In the genomic region with DNA sequence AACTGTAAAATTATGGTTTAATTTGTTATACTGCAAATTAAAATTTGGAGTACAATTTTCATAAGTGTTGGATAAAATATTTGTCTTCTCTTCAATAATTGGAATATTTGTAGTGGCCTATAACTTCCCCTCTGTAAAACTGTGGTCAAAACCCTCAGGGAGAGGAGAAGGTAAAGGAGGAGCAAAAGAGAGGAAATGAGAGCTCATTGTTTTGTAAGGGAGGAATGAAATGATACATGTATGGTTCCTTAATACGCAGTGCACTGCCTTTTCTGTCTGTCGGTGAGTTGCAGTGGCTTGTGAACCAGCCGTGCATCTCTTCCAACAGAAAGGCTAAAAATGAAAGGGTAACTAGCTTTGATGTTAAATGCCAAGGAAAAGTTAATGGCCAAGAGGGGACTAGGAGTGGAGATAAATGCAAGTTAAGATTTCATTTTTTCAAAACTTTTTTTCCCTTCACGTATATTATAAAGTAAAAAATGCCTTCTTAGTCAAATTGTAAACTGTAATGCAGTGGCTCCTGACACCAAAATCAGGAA, we compare ENCODE assay signal across 1 cellular context.
TF ChIP-seq lines count a peak whose summit lies in the region.

No MANE protein-coding gene starts in this region.

TF ChIP-seq in A549, 52 proteins besides CTCF, POLR2A, EP300 and RAD21 (continued from another document):
- TF ChIP-seq, protein P1, sequence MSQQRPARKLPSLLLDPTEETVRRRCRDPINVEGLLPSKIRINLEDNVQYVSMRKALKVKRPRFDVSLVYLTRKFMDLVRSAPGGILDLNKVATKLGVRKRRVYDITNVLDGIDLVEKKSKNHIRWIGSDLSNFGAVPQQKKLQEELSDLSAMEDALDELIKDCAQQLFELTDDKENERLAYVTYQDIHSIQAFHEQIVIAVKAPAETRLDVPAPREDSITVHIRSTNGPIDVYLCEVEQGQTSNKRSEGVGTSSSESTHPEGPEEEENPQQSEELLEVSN (IDR thresholded peaks at IDR 0.05; ENCODE audit: borderline replicate concordance, low read depth): no peak
- TF ChIP-seq, protein P2, sequence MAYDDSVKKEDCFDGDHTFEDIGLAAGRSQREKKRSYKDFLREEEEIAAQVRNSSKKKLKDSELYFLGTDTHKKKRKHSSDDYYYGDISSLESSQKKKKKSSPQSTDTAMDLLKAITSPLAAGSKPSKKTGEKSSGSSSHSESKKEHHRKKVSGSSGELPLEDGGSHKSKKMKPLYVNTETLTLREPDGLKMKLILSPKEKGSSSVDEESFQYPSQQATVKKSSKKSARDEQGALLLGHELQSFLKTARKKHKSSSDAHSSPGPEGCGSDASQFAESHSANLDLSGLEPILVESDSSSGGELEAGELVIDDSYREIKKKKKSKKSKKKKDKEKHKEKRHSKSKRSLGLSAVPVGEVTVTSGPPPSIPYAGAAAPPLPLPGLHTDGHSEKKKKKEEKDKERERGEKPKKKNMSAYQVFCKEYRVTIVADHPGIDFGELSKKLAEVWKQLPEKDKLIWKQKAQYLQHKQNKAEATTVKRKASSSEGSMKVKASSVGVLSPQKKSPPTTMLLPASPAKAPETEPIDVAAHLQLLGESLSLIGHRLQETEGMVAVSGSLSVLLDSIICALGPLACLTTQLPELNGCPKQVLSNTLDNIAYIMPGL (CRISPR knock-in tag; IDR thresholded peaks at IDR 0.05; ENCODE audit: borderline replicate concordance): no peak
- no peak for TF ChIP-seq HOXA7 (CRISPR knock-in tag; IDR thresholded peaks at IDR 0.05)
- TF ChIP-seq HOXB13 (CRISPR knock-in tag; IDR thresholded peaks at IDR 0.05; ENCODE audit: low read depth): no peak
- no peak for TF ChIP-seq RFX5 (IDR thresholded peaks at IDR 0.05)
- no peak for TF ChIP-seq HEYL (CRISPR knock-in tag; IDR thresholded peaks at IDR 0.05)
- no peak for TF ChIP-seq CHD4 (IDR thresholded peaks at IDR 0.05; ENCODE audit: borderline replicate concordance)
- TF ChIP-seq, protein P3, sequence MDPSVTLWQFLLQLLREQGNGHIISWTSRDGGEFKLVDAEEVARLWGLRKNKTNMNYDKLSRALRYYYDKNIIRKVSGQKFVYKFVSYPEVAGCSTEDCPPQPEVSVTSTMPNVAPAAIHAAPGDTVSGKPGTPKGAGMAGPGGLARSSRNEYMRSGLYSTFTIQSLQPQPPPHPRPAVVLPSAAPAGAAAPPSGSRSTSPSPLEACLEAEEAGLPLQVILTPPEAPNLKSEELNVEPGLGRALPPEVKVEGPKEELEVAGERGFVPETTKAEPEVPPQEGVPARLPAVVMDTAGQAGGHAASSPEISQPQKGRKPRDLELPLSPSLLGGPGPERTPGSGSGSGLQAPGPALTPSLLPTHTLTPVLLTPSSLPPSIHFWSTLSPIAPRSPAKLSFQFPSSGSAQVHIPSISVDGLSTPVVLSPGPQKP (IDR thresholded peaks at IDR 0.05; ENCODE audit: low read depth, low read length): no peak
TF ChIP-seq in A549: peak in this region for 0.
